2 cellular contexts compared by ENCODE assay signal in genomic region chr10:124476043-124476725, GRCh38.
TF ChIP-seq lines count a peak whose summit lies in the region.

No MANE protein-coding gene starts in this region.

TF ChIP-seq in GM23338, 12 proteins besides CTCF, POLR2A, EP300 and RAD21:
- TF ChIP-seq ETS1 (IDR thresholded peaks at IDR 0.05) (no peak), JUNB (IDR thresholded peaks at IDR 0.05; ENCODE audit: unreplicated experiment) (no peak), REST (IDR thresholded peaks at IDR 0.05; ENCODE audit: unreplicated experiment) (no peak), STAT1 (IDR thresholded peaks at IDR 0.05; ENCODE audit: unreplicated experiment) (no peak), POLR2AphosphoS5 (IDR thresholded peaks at IDR 0.05; ENCODE audit: low read depth) (no peak)

TF ChIP-seq in liver, 16 proteins besides CTCF, POLR2A, EP300 and RAD21 (continued from another document):
- peak; percentile 87 to 88 for TF ChIP-seq RXRA (IDR thresholded peaks at IDR 0.05)
- no peak for TF ChIP-seq EGR1 (IDR thresholded peaks at IDR 0.05; ENCODE audit: low read depth in 2 of 2)
- peak; percentile 47 for TF ChIP-seq ATF3 (IDR thresholded peaks at IDR 0.05)
- peak; percentile 63 to 79 for TF ChIP-seq JUND (IDR thresholded peaks at IDR 0.05)
- peak; percentile 34 for TF ChIP-seq HNF4G (IDR thresholded peaks at IDR 0.05)
- no peak for TF ChIP-seq FOXA2 (IDR thresholded peaks at IDR 0.05)
- TF ChIP-seq FOXA1 (IDR thresholded peaks at IDR 0.05) = peak; percentile 17
- TF ChIP-seq SP1 (IDR thresholded peaks at IDR 0.05) = peak; percentile 77
- peak; percentile 36 for TF ChIP-seq YY1 (IDR thresholded peaks at IDR 0.05)
